16 cellular contexts compared by ENCODE assay signal in the genomic region with DNA sequence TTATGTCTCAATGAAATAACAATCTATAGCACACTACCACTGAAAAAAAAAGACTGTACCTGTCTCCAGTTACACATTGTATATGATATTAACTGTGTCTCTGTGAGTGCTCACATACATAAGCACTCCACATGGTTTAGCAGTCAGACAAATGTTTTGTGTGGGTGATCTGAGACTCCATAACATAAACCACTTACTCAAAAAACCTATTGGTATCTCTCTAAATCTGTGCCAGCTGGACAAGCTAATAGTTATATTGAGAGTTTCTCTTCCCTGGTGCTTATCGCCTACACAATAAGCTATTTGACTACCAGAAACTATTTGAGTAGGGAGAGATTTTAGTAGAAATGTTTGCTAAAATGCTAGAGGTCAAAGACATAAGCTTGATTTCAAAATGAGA.
DNase-seq lines count a peak whose midpoint lies in the region; ATAC-seq and TF ChIP-seq lines count a peak whose summit lies in the region.
"Had no signal": no experiment of that assay in that cellular context is flagged by ENCODE, and none has a peak within 500 bp of the region (broad histone marks: within the 10 kb centered on the region; RNA-seq: fewer than 3 reads in every experiment).

No MANE protein-coding gene starts in this region.

- intact Hi-C loops in vagina (cut with DNase I), result no loop called here

- POLR2A ChIA-PET in CD8-positive, alpha-beta memory T cell (lab: Charles Lee), result no interaction called here

- peaks cover 11% of the 10 kb centered on the region for H3K4me1 Mint-ChIP-seq in activated T-helper 17 cell treated with anti-CD3 and anti-CD28 coated beads, Interleukin-2, amount 50 U/mL, for 72 hours
- H3K4me1 Mint-ChIP-seq in CD8-positive, alpha-beta memory T cell, result no peaks in the 10 kb centered on the region

- no peak for DNase-seq in CD8-positive, alpha-beta memory T cell
- no peak for DNase-seq in medulla oblongata (ENCODE audit: extremely low spot score)
- no peak for DNase-seq in nucleus accumbens (lab: John Stamatoyannopoulos, UW)
- DNase-seq in vagina (ENCODE audit: extremely low spot score in 2 of 2), result no peak
- DNase-seq: activated CD4-positive, CD25-positive, alpha-beta regulatory T cell; activated CD8-positive, alpha-beta memory T cell treated with anti-CD3 and anti-CD28 coated beads, Interleukin-2, amount 50 U/mL, for 48 hours; amniotic stem cell; CD4-positive, CD25-positive, alpha-beta regulatory T cell; mesendoderm; NCI-H2171 treated with DMSO at 0.1 percent for 48 hours; spleen; tibial artery had no signal

- no peaks in the 10 kb centered on the region for H3K36me3 Mint-ChIP-seq in activated T-helper 17 cell treated with anti-CD3 and anti-CD28 coated beads, Interleukin-2, amount 50 U/mL, for 72 hours (ENCODE audit: low read depth)
- H3K36me3 Mint-ChIP-seq in CD8-positive, alpha-beta memory T cell, result no peaks in the 10 kb centered on the region
- H3K36me3 Mint-ChIP-seq: CD4-positive, CD25-positive, alpha-beta regulatory T cell had no signal

- H3K4me3 Mint-ChIP-seq in activated T-helper 17 cell treated with anti-CD3 and anti-CD28 coated beads, Interleukin-2, amount 50 U/mL, for 72 hours, result no peak overlapping the region
- H3K4me3 Mint-ChIP-seq in CD8-positive, alpha-beta memory T cell, result no peak overlapping the region
- H3K4me3 Mint-ChIP-seq: CD4-positive, CD25-positive, alpha-beta regulatory T cell had no signal

- CTCF ChIA-PET in CD8-positive, alpha-beta memory T cell (lab: Charles Lee), result no interaction called here

- no peak overlapping the region for H3K27ac Mint-ChIP-seq in activated T-helper 17 cell treated with anti-CD3 and anti-CD28 coated beads, Interleukin-2, amount 50 U/mL, for 72 hours
- no peak overlapping the region for H3K27ac Mint-ChIP-seq in CD8-positive, alpha-beta memory T cell
- H3K27ac Mint-ChIP-seq: CD4-positive, CD25-positive, alpha-beta regulatory T cell had no signal

- H3K4me3 ChIP-seq in CD8-positive, alpha-beta memory T cell (ENCODE audit: low read length), result no peak overlapping the region
- H3K4me3 ChIP-seq in vagina, result no peak overlapping the region
- H3K4me3 ChIP-seq: spleen, tibial artery had no signal

- no peaks in the 10 kb centered on the region for H3K9me3 ChIP-seq in CD8-positive, alpha-beta memory T cell (ENCODE audit: low read length)
- no peaks in the 10 kb centered on the region for H3K9me3 ChIP-seq in vagina
- H3K9me3 ChIP-seq: spleen, tibial artery had no signal

- no peaks in the 10 kb centered on the region for H3K36me3 ChIP-seq in CD8-positive, alpha-beta memory T cell (ENCODE audit: insufficient read depth, low read length)
- no peaks in the 10 kb centered on the region for H3K36me3 ChIP-seq in vagina
- H3K36me3 ChIP-seq: spleen, tibial artery had no signal

- peak; percentile 77 for ATAC-seq in GM18868 (IDR thresholded peaks at IDR 0.05; ENCODE audit: unreplicated experiment)
- peak; percentile 68 for ATAC-seq in GM21515 (IDR thresholded peaks at IDR 0.05; ENCODE audit: unreplicated experiment)
- ATAC-seq in HG03025 (IDR thresholded peaks at IDR 0.05; ENCODE audit: low FRiP score, unreplicated experiment), result peak; percentile 69
- peak; percentile 56 for ATAC-seq in activated T-helper 17 cell treated with anti-CD3 and anti-CD28 coated beads, Interleukin-2, amount 50 U/mL, for 72 hours (replicated peaks)

- H3K27me3 Mint-ChIP-seq in activated T-helper 17 cell treated with anti-CD3 and anti-CD28 coated beads, Interleukin-2, amount 50 U/mL, for 72 hours, result no peaks in the 10 kb centered on the region
- H3K27me3 Mint-ChIP-seq in CD8-positive, alpha-beta memory T cell, result no peaks in the 10 kb centered on the region

- H3K9me3 Mint-ChIP-seq in activated T-helper 17 cell treated with anti-CD3 and anti-CD28 coated beads, Interleukin-2, amount 50 U/mL, for 72 hours, result peaks cover 3% of the 10 kb centered on the region
- no peaks in the 10 kb centered on the region for H3K9me3 Mint-ChIP-seq in CD8-positive, alpha-beta memory T cell

- H3K4me1 ChIP-seq in CD8-positive, alpha-beta memory T cell (ENCODE audit: insufficient read depth, low read length), result no peaks in the 10 kb centered on the region
- H3K4me1 ChIP-seq in vagina, result no peaks in the 10 kb centered on the region
- H3K4me1 ChIP-seq: spleen, tibial artery had no signal

- no peak for TF ChIP-seq CTCF in vagina (IDR thresholded peaks at IDR 0.05)

- H3K27ac ChIP-seq in CD8-positive, alpha-beta memory T cell (ENCODE audit: low read depth, low read length), result no peak overlapping the region
- no peak overlapping the region for H3K27ac ChIP-seq in vagina
- H3K27ac ChIP-seq: spleen, tibial artery had no signal

- TF ChIP-seq POLR2A in vagina (IDR thresholded peaks at IDR 0.05), result no peak

- H3K27me3 ChIP-seq in CD8-positive, alpha-beta memory T cell (ENCODE audit: insufficient read depth, low read length, poor library complexity, severe bottlenecking), result no peaks in the 10 kb centered on the region
- H3K27me3 ChIP-seq in vagina, result no peaks in the 10 kb centered on the region
- H3K27me3 ChIP-seq: spleen, tibial artery had no signal
